In the genomic region with DNA sequence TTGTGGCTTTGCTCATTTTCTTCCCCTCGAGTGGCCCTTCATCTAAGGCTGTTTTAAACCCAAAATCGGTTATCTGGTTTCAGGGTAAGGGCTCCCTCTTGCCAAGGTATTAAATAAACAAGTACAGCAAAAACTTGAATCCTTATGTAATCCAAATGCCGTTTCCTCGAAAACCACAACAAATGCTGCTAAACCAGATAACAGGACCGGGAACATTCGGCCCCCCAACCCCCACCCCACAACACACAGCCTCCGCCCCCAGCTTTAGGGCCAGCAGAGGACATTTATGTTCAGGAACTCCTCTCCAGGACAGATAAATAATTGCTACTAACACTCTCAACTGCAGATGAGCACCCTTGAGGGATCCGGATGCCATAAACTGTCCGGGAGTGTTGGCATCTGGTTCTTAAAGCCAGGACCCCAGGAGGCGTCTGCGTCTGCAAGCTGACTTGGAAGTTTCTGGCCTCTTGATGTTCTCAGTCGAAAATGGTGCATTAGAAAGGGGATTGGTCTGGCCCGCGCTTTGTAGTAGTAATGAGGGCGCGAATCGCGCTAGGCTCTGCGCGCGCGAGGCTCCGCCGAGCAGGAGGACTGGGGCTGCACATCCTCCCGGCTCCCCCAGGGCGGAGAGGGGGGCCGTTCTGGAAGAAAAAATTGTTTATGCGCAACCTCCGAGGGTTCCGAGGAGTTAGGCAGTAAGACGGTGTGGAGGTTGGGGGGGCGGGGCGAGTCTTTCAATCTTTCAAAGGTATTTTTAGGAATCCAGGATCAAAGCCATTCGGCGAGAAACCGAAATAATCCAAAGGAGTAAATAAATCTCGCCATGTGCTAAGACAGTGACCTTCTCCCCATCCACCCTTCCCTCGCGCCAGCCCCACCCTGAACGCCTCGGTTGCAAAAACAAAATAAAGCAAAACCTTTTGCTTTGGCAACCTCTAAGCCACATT, we compare ENCODE assay signal across 8 cellular contexts. TPM values are rescaled to one million over a fixed set of nuclear protein-coding genes. Genes with fewer than 3 reads are reported as not detected.
DNase-seq lines count a peak whose midpoint lies in the region; ATAC-seq and TF ChIP-seq lines count a peak whose summit lies in the region.

No MANE protein-coding gene starts in this region.

- H3K4me1 Mint-ChIP-seq in endothelial cell (ENCODE audit: unreplicated experiment) = peaks cover 26% of the 10 kb centered on the region

- H3K4me3 ChIP-seq in WERI-Rb-1 (ENCODE audit: low read depth, low read length) = peak overlapping the region; percentile 78
- H3K4me3 ChIP-seq in mesodermal cell (ENCODE audit: extremely low read depth, insufficient read depth, low read length, poor library complexity, severe bottlenecking) = peak overlapping the region; percentile 32
- H3K4me3 ChIP-seq in thymus (ENCODE audit: low read length) = peak overlapping the region; percentile 58

- H3K4me3 Mint-ChIP-seq in endothelial cell (ENCODE audit: unreplicated experiment) = peak overlapping the region; percentile 91

- no peak for TF ChIP-seq CTCF in WERI-Rb-1 (IDR thresholded peaks at IDR 0.05; ENCODE audit: low read depth, low read length)
- TF ChIP-seq CTCF in endothelial cell (IDR thresholded peaks at IDR 0.05; ENCODE audit: unreplicated experiment) = no peak

- peaks cover 32% of the 10 kb centered on the region for H3K27me3 Mint-ChIP-seq in endothelial cell (ENCODE audit: unreplicated experiment)

- H3K9me3 Mint-ChIP-seq in endothelial cell (ENCODE audit: unreplicated experiment) = peaks cover 14% of the 10 kb centered on the region

- H3K27ac Mint-ChIP-seq in endothelial cell (ENCODE audit: unreplicated experiment) = peak overlapping the region; percentile 88

- 0 to 1% methylated on average over 33 to 40 of the region's 41 CpGs for WGBS in mesodermal cell (ENCODE audit: insufficient coverage in 2 of 2), 2 experiments
- WGBS in thymus = under 1% methylated on average over 41 of the region's 41 CpGs

- H3K9me3 ChIP-seq in WERI-Rb-1 (ENCODE audit: severe bottlenecking) (peaks cover 23% of the 10 kb centered on the region), mesodermal cell (ENCODE audit: control insufficient read depth, low read length) (peaks cover 27% of the 10 kb centered on the region), thymus (ENCODE audit: control insufficient read depth) (peaks cover 10% of the 10 kb centered on the region)

- H3K36me3 ChIP-seq in WERI-Rb-1 (peaks cover 5% of the 10 kb centered on the region), mesodermal cell (ENCODE audit: control insufficient read depth, insufficient read depth, low read length) (peaks cover 6% of the 10 kb centered on the region), thymus (ENCODE audit: control insufficient read depth, insufficient read depth) (no peaks in the 10 kb centered on the region)

- H3K4me1 ChIP-seq in mesodermal cell (ENCODE audit: control insufficient read depth, insufficient read depth, low read length, poor library complexity, severe bottlenecking) (peaks cover 32% of the 10 kb centered on the region), thymus (ENCODE audit: control insufficient read depth, insufficient read depth, low read length) (peaks cover 19% of the 10 kb centered on the region)

- no peak for ATAC-seq in GM21367 (IDR thresholded peaks at IDR 0.05; ENCODE audit: unreplicated experiment)

- DNase-seq in NCI-H2081 (lab: John Stamatoyannopoulos, UW) = peak; percentile 58 to 75
- no peak for DNase-seq in NCI-H2081 treated with DMSO at 0.1 percent for 48 hours (lab: John Stamatoyannopoulos, UW)
- peak; percentile 83 for DNase-seq in NCI-H2171 (lab: John Stamatoyannopoulos, UW)
- peak; percentile 80 for DNase-seq in WERI-Rb-1
- peak; percentile 39 for DNase-seq in endothelial cell (ENCODE audit: low spot score)

- peaks cover 16% of the 10 kb centered on the region for H3K36me3 Mint-ChIP-seq in endothelial cell (ENCODE audit: low read depth, unreplicated experiment)

- H3K27ac ChIP-seq in WERI-Rb-1 (peak overlapping the region; percentile 100), mesodermal cell (ENCODE audit: low read depth, low read length, severe bottlenecking) (peak overlapping the region; percentile 98), thymus (ENCODE audit: low read depth) (peak overlapping the region; percentile 54)

- no peaks in the 10 kb centered on the region for H3K27me3 ChIP-seq in WERI-Rb-1 (ENCODE audit: insufficient read depth, low read depth, severe bottlenecking)
- peaks cover 49% of the 10 kb centered on the region for H3K27me3 ChIP-seq in thymus (ENCODE audit: control insufficient read depth, insufficient read depth)

RNA-seq across cellular contexts. Expression of a gene that starts 3.9 kb away (rescaled TPM):
- 9.4 TPM for total RNA-seq in endothelial cell (ENCODE audit: unreplicated experiment)
- 444 TPM for polyA plus RNA-seq in mesodermal cell (2013, experiment 1 of 2)
- 414 TPM for polyA plus RNA-seq in mesodermal cell (2013, experiment 2 of 2)
- polyA plus RNA-seq in thymus = 319 TPM
